In genomic region chr2:78845786-78846185, GRCh38 we compare ENCODE assay signal across 42 cellular contexts.
"Had no signal": no experiment of that assay in that cellular context is flagged by ENCODE, and none has a peak within 500 bp of the region (broad histone marks: within the 10 kb centered on the region; RNA-seq: fewer than 3 reads in every experiment).

No MANE protein-coding gene starts in this region.

- H3K4me2 ChIP-seq: KMS-11 had no signal

- H3K9ac ChIP-seq: KMS-11 had no signal

- H3K4me3 ChIP-seq: Peyer's patch had no signal

- H3K27me3 ChIP-seq: brain microvascular endothelial cell, Peyer's patch had no signal

- H3K36me3 ChIP-seq: brain microvascular endothelial cell, Peyer's patch had no signal

- DNase-seq: activated B cell treated with CpG ODN at 0.5 μM for 24 hours; activated CD4-positive, alpha-beta memory T cell treated with anti-CD3 and anti-CD28 coated beads for 36 hours; activated CD4-positive, alpha-beta T cell treated with anti-CD3 and anti-CD28 coated beads for 4 hours; activated CD4-positive, alpha-beta T cell treated with anti-CD3 and anti-CD28 coated beads, Interleukin-2, amount 50 U/mL, for 1 hour; activated CD4-positive, CD25-positive, alpha-beta regulatory T cell treated with anti-CD3 and anti-CD28 coated beads, Interleukin-2, amount 50 U/mL, for 72 hours; activated CD8-positive, alpha-beta memory T cell treated with anti-CD3 and anti-CD28 coated beads, Interleukin-2, amount 50 U/mL, for 4 hours; activated effector memory CD4-positive, alpha-beta T cell treated with anti-CD3 and anti-CD28 coated beads, Interleukin-2, amount 50 U/mL, for 16 hours; activated naive CD4-positive, alpha-beta T cell; activated naive CD4-positive, alpha-beta T cell treated with anti-CD3 and anti-CD28 coated beads, Interleukin-2, amount 50 U/mL, for 16 hours; activated naive CD8-positive, alpha-beta T cell treated with anti-CD3 and anti-CD28 coated beads for 36 hours; activated T-cell treated with anti-CD3 and anti-CD28 coated beads for 4 hours; activated T-cell treated with anti-CD3 and anti-CD28 coated beads, Interleukin-2, amount 50 U/mL, for 4 hours; amniotic stem cell; aorta; brain microvascular endothelial cell; central memory CD4-positive, alpha-beta T cell; MM.1S; NCI-H1092 treated with DMSO at 0.1 percent for 48 hours; NCI-H1417; NCI-H187 treated with DMSO at 0.1 percent for 48 hours; NCI-H2081; NCI-H2171 treated with DMSO at 0.1 percent for 48 hours; NCI-H2227 treated with DMSO at 0.1 percent for 48 hours; NCI-H446; NCI-H510A treated with DMSO at 0.1 percent for 48 hours; NCI-H526 treated with DMSO at 0.1 percent for 48 hours; NCI-H82; NK-92 treated with Interleukin-12 subunit alpha and Interleukin-12 subunit beta, amount 100 ng/mL, for 24 hours; PC-3; Peyer's patch; RPMI8226; SIG-M5; SW 1271; T-helper 1 cell; T-helper 2 cell; T-helper 9 cell had no signal

- H3K9me3 ChIP-seq: Peyer's patch had no signal

- H3K4me1 ChIP-seq: Peyer's patch had no signal

- FAIRE-seq: colon had no signal

- ATAC-seq: activated T-cell treated with anti-CD3 and anti-CD28 coated beads, Interleukin-2, amount 50 U/mL, for 4 hours; activated T-helper 17 cell treated with anti-CD3 and anti-CD28 coated beads, Interleukin-2, amount 50 U/mL, for 72 hours; PC-3; Right ventricle myocardium inferior; SK-N-SH treated with all-trans-retinoic acid at 6 μM for 48 hours had no signal

- H3K27ac ChIP-seq: brain microvascular endothelial cell, KMS-11, Peyer's patch, VCaP had no signal
